Comparison of ENCODE assay signal across 7 cellular contexts in the genomic region with DNA sequence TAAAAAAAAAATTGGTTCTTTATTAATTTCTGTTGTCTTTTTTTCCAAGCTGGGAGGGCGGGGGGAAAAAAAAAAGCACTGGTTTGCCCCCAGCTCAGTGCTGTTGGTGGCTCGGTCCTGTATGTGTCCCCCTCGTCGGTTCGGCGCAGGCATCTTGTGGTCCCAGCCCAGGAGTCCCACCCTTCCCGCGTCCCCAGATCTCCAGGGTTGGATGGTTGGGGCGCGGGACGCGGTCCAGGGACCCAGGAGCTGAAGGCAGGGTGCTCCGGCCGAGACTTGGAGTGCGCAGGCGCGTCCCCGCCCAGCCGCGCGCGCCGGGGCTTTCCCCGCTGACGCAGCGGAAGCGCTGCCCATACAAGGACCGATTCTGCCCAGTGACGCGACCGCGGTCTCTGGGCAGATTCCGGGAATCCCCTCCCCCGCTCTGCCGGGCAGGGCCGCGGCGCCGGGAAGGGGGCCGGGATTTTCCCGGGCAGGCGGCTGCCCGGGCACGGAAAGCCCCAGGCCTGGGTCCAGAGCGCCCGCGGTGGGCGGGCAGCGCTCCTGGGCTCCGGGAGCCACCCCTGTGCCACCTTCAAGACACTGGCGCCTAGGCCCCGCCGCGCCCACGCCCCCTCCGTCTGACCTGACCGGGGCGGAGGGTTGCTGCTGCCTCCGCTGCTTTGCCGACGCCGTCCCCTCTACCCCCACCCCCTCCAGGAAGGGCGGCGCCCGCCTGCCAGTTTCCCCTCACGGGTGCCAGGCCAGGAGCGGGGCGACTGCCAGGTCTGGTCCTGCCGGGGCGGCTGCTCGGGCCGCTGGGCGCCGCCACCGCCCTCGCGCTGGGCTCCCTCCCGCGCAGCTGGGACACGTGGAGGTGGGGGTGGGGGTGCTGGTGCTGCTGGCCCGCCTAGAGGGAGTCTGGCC. TPM values are rescaled to one million over a fixed set of nuclear protein-coding genes. Genes with fewer than 3 reads are reported as not detected.
A peak's percentile ranks its signal among the peaks of the same experiment; 100 is the strongest.
DNase-seq lines count a peak whose midpoint lies in the region; ATAC-seq and TF ChIP-seq lines count a peak whose summit lies in the region.

No MANE protein-coding gene starts in this region.

- peak; percentile 35 for ATAC-seq in GM18505 (IDR thresholded peaks at IDR 0.05; ENCODE audit: unreplicated experiment)
- peak; percentile 33 for ATAC-seq in HG03175 (IDR thresholded peaks at IDR 0.05; ENCODE audit: unreplicated experiment)
- ATAC-seq in left colon: peak; percentile 35

- intact Hi-C loops in left colon (cut with DNase I, micrococcal nuclease): no loop called here

- DNase-seq in NCI-H446 (lab: John Stamatoyannopoulos, UW): peak; percentile 89 to 98
- DNase-seq in activated CD4-positive, alpha-beta T cell treated with anti-CD3 and anti-CD28 coated beads for 48 hours: peak; percentile 93
- peak; percentile 93 for DNase-seq in left colon
- peak; percentile 92 to 96 for DNase-seq in stimulated activated CD4-positive, alpha-beta T cell treated with anti-CD3 and anti-CD28 coated beads, Interleukin-1b, Interleukin-23, amount 100 ng/mL, for 4 hours (ENCODE audit: low read depth in 2 of 2)

- TF ChIP-seq POLR2A in GM18505 (IDR thresholded peaks at IDR 0.05; ENCODE audit: borderline replicate concordance, extremely low read depth, insufficient read depth, insufficient read length): peak; percentile 86

- H3K27ac ChIP-seq in cingulate gyrus (ENCODE audit: low read depth, low read length): peak overlapping the region; percentile 89

RNA-seq across cellular contexts. Expression of gene JUNB, which starts 2.3 kb away (rescaled TPM):
- total RNA-seq in left colon: 100 to 1,000 TPM; 169 to 314 TPM

RNA-seq across cellular contexts. Expression of gene PRDX2, which starts 8.1 kb away (rescaled TPM):
- 100 to 1,000 TPM; 249 to 298 TPM for total RNA-seq in left colon

RNA-seq across cellular contexts. Expression of gene THSD8, which starts 8.3 kb away (rescaled TPM):
- total RNA-seq in left colon: 1 to 10 TPM; 3.2 to 4.4 TPM

RNA-seq across cellular contexts. Expression of gene RNASEH2A, which starts 12.8 kb away (rescaled TPM):
- total RNA-seq in left colon: 10 to 100 TPM in 1 of 2 donors, 1 to 10 TPM in 1; 5.7 to 10.9 TPM

RNA-seq across cellular contexts. Expression of gene HOOK2, which starts 18.2 kb away (rescaled TPM):
- total RNA-seq in left colon: 10 to 100 TPM; 58.3 to 83.1 TPM

Comparison
In these comparisons a context has a peak if more than half of its experiments do, and no peak if none do; other contexts are left out.
1. Peak in every context shown above with its lines: DNase-seq, ATAC-seq and H3K27ac ChIP-seq.